Comparison of ENCODE assay signal across 1 cellular context in genomic region chr2:74261204-74261864, GRCh38.
A peak's percentile ranks its signal among the peaks of the same experiment; 100 is the strongest.
TF ChIP-seq lines count a peak whose summit lies in the region.

No MANE protein-coding gene starts in this region.

TF ChIP-seq in HepG2, 621 proteins besides CTCF, POLR2A, EP300 and RAD21 (continued from another document):
- no peak for TF ChIP-seq ZNF687 (CRISPR knock-in tag; IDR thresholded peaks at IDR 0.05)
- no peak for TF ChIP-seq DNMT1 (CRISPR knock-in tag; IDR thresholded peaks at IDR 0.05)
- TF ChIP-seq, protein P1, sequence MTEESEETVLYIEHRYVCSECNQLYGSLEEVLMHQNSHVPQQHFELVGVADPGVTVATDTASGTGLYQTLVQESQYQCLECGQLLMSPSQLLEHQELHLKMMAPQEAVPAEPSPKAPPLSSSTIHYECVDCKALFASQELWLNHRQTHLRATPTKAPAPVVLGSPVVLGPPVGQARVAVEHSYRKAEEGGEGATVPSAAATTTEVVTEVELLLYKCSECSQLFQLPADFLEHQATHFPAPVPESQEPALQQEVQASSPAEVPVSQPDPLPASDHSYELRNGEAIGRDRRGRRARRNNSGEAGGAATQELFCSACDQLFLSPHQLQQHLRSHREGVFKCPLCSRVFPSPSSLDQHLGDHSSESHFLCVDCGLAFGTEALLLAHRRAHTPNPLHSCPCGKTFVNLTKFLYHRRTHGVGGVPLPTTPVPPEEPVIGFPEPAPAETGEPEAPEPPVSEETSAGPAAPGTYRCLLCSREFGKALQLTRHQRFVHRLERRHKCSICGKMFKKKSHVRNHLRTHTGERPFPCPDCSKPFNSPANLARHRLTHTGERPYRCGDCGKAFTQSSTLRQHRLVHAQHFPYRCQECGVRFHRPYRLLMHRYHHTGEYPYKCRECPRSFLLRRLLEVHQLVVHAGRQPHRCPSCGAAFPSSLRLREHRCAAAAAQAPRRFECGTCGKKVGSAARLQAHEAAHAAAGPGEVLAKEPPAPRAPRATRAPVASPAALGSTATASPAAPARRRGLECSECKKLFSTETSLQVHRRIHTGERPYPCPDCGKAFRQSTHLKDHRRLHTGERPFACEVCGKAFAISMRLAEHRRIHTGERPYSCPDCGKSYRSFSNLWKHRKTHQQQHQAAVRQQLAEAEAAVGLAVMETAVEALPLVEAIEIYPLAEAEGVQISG (CRISPR knock-in tag; IDR thresholded peaks at IDR 0.05), result 0 out of 2 replicates have a peak, but pooled peaks have one; percentile 33
- no peak for TF ChIP-seq ZNF737 (CRISPR knock-in tag; IDR thresholded peaks at IDR 0.05; ENCODE audit: borderline replicate concordance)
- no peak for TF ChIP-seq ZNF552 (CRISPR knock-in tag; IDR thresholded peaks at IDR 0.05; ENCODE audit: borderline replicate concordance)
- TF ChIP-seq RXRB (CRISPR knock-in tag; IDR thresholded peaks at IDR 0.05; ENCODE audit: borderline replicate concordance), result peak; percentile 64; the same call in 1 of the 2 replicates
- TF ChIP-seq ZNF703 (CRISPR knock-in tag; IDR thresholded peaks at IDR 0.05; ENCODE audit: borderline replicate concordance), result no peak
- no peak for TF ChIP-seq ZNF660 (CRISPR knock-in tag; IDR thresholded peaks at IDR 0.05; ENCODE audit: borderline replicate concordance, low read depth)
- TF ChIP-seq NR2F6 (IDR thresholded peaks at IDR 0.05), result peak; percentile 16; the same call in 1 of the 2 replicates
- no peak; the same call in 1 of the 2 replicates for TF ChIP-seq NR2F6 (CRISPR knock-in tag; IDR thresholded peaks at IDR 0.05)
- no peak for TF ChIP-seq ZNF839 (CRISPR knock-in tag; IDR thresholded peaks at IDR 0.05; ENCODE audit: borderline replicate concordance)
- peak in 1 of 2 experiments; percentile 28; a peak in 1 of 4 replicates for TF ChIP-seq HMGXB4 (CRISPR knock-in tag; IDR thresholded peaks at IDR 0.05; ENCODE audit: borderline replicate concordance in 1 of 2, low read depth in 1 of 2)
- TF ChIP-seq TBX2 (CRISPR knock-in tag; IDR thresholded peaks at IDR 0.05; ENCODE audit: borderline replicate concordance), result 0 out of 2 replicates have a peak, but pooled peaks have one; percentile 17
- TF ChIP-seq TFAP4 (IDR thresholded peaks at IDR 0.05; ENCODE audit: borderline replicate concordance, low read depth), result no peak
- no peak for TF ChIP-seq ETV6 (CRISPR knock-in tag; conservative IDR thresholded peaks at IDR 0.05)
- peak; percentile 92 for TF ChIP-seq PPARG (CRISPR knock-in tag; conservative IDR thresholded peaks at IDR 0.05)
- no peak for TF ChIP-seq TRIM24 (CRISPR knock-in tag; IDR thresholded peaks at IDR 0.05)
- TF ChIP-seq, protein P2, sequence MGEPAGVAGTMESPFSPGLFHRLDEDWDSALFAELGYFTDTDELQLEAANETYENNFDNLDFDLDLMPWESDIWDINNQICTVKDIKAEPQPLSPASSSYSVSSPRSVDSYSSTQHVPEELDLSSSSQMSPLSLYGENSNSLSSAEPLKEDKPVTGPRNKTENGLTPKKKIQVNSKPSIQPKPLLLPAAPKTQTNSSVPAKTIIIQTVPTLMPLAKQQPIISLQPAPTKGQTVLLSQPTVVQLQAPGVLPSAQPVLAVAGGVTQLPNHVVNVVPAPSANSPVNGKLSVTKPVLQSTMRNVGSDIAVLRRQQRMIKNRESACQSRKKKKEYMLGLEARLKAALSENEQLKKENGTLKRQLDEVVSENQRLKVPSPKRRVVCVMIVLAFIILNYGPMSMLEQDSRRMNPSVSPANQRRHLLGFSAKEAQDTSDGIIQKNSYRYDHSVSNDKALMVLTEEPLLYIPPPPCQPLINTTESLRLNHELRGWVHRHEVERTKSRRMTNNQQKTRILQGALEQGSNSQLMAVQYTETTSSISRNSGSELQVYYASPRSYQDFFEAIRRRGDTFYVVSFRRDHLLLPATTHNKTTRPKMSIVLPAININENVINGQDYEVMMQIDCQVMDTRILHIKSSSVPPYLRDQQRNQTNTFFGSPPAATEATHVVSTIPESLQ (CRISPR knock-in tag; conservative IDR thresholded peaks at IDR 0.05), result no peak
- no peak for TF ChIP-seq HES4 (CRISPR knock-in tag; IDR thresholded peaks at IDR 0.05; ENCODE audit: borderline replicate concordance)
- TF ChIP-seq ZMYM3 (CRISPR knock-in tag; IDR thresholded peaks at IDR 0.05), result no peak
- no peak for TF ChIP-seq ZC3H4 (CRISPR knock-in tag; IDR thresholded peaks at IDR 0.05; ENCODE audit: borderline replicate concordance)
- TF ChIP-seq TEAD3 (CRISPR knock-in tag; optimal IDR thresholded peaks at IDR 0.05; ENCODE audit: borderline replicate concordance), result peak; percentile 98
- TF ChIP-seq EED (CRISPR knock-in tag; IDR thresholded peaks at IDR 0.05), result no peak
- no peak for TF ChIP-seq SMARCC2 (IDR thresholded peaks at IDR 0.05)
- no peak for TF ChIP-seq ZNF225 (CRISPR knock-in tag; IDR thresholded peaks at IDR 0.05)
- TF ChIP-seq STAG1 (CRISPR knock-in tag; IDR thresholded peaks at IDR 0.05), result peak; percentile 89
- TF ChIP-seq ZNF441 (CRISPR knock-in tag; IDR thresholded peaks at IDR 0.05; ENCODE audit: borderline replicate concordance), result no peak
TF ChIP-seq in HepG2: peak in this region for 13.
